Comparison of ENCODE assay signal across 18 cellular contexts in genomic region chr10:26703096-26703495, GRCh38. TPM values are rescaled to one million over a fixed set of nuclear protein-coding genes. Genes with fewer than 3 reads are reported as not detected.
A peak's percentile ranks its signal among the peaks of the same experiment; 100 is the strongest.
DNase-seq lines count a peak whose midpoint lies in the region; ATAC-seq and TF ChIP-seq lines count a peak whose summit lies in the region.
"Had no signal": no experiment of that assay in that cellular context is flagged by ENCODE, and none has a peak within 500 bp of the region (broad histone marks: within the 10 kb centered on the region; RNA-seq: fewer than 3 reads in every experiment).

No MANE protein-coding gene starts in this region.

- intact Hi-C loops in Calu3 (cut with micrococcal nuclease; ENCODE audit: unreplicated experiment): no loop called here

- no peak overlapping the region for H4K8ac ChIP-seq in mesenchymal stem cell (ENCODE audit: low read length)

- no peak overlapping the region for H2AFZ ChIP-seq in mesenchymal stem cell (ENCODE audit: low read depth, low read length)

- H2BK12ac ChIP-seq in mesenchymal stem cell (ENCODE audit: low read length in 2 of 2): no peak overlapping the region

- peaks cover 38% of the 10 kb centered on the region for H3K4me1 Mint-ChIP-seq in Calu3 (ENCODE audit: low read depth, unreplicated experiment)

- peaks cover 12% of the 10 kb centered on the region for H3K4me1 ChIP-seq in mesenchymal stem cell (ENCODE audit: control insufficient read depth, insufficient read depth, low read depth, low read length)
- no peaks in the 10 kb centered on the region for H3K4me1 ChIP-seq in effector memory CD4-positive, alpha-beta T cell (ENCODE audit: control insufficient read depth, insufficient read depth, low read length, poor library complexity, severe bottlenecking)

- peak overlapping the region; percentile 48 for H3K27ac ChIP-seq in mesenchymal stem cell (ENCODE audit: low read length, poor library complexity, severe bottlenecking)
- H3K27ac ChIP-seq in effector memory CD4-positive, alpha-beta T cell (ENCODE audit: insufficient read depth, low read length, poor library complexity, severe bottlenecking): no peak overlapping the region
- H3K27ac ChIP-seq in coronary artery: no peak overlapping the region
- H3K27ac ChIP-seq: C4-2B had no signal

- WGBS in mesenchymal stem cell: no CpG with 5 or more reads among the region's 4 CpGs

- no peak overlapping the region for H3K9ac ChIP-seq in mesenchymal stem cell (ENCODE audit: low read length)

- H2BK15ac ChIP-seq in mesenchymal stem cell (ENCODE audit: low read depth, poor library complexity, severe bottlenecking): no peak overlapping the region

- H4K91ac ChIP-seq in mesenchymal stem cell (ENCODE audit: low read length): no peak overlapping the region

- H3K4me3 Mint-ChIP-seq in Calu3 (ENCODE audit: low read depth, unreplicated experiment): peak overlapping the region; percentile 36
- H3K4me3 Mint-ChIP-seq: CD4-positive, alpha-beta T cell; HFFc6 had no signal

- H3K18ac ChIP-seq in mesenchymal stem cell (ENCODE audit: low read depth in 1 of 2, low read length in 2 of 2): no peak overlapping the region

- H3K4ac ChIP-seq in mesenchymal stem cell (ENCODE audit: low read depth in 1 of 2, low read length in 2 of 2): no peak overlapping the region

- no peak overlapping the region for H3K4me3 ChIP-seq in mesenchymal stem cell (ENCODE audit: insufficient read depth in 1 of 2, low read depth in 1 of 2, low read length in 2 of 2)
- no peak overlapping the region for H3K4me3 ChIP-seq in effector memory CD4-positive, alpha-beta T cell (ENCODE audit: insufficient read depth, low read depth, low read length, poor library complexity, severe bottlenecking)
- H3K4me3 ChIP-seq in coronary artery: no peak overlapping the region

- CTCF ChIA-PET in Calu3 (lab: Charles Lee): no interaction called here

- H3K79me1 ChIP-seq in mesenchymal stem cell (replicated peaks; ENCODE audit: low read length, poor library complexity, severe bottlenecking): peaks cover 38% of the 10 kb centered on the region

- H2BK5ac ChIP-seq in mesenchymal stem cell (ENCODE audit: low read depth, low read length, poor library complexity, severe bottlenecking): no peak overlapping the region

- H3K9me3 Mint-ChIP-seq in Calu3 (ENCODE audit: low read depth, unreplicated experiment): peaks cover 7% of the 10 kb centered on the region
- H3K9me3 Mint-ChIP-seq: CD4-positive, alpha-beta T cell; HFFc6; IgD-negative memory B cell had no signal

- ATAC-seq in HG03432 (IDR thresholded peaks at IDR 0.05; ENCODE audit: unreplicated experiment): no peak
- ATAC-seq: HCT116 had no signal

- H3K27ac Mint-ChIP-seq in Calu3 (ENCODE audit: unreplicated experiment): no peak overlapping the region
- H3K27ac Mint-ChIP-seq: CD4-positive, alpha-beta T cell; HFFc6; IgD-negative memory B cell had no signal

- H3K27me3 ChIP-seq in mesenchymal stem cell (ENCODE audit: control insufficient read depth in 1 of 2, insufficient read depth in 1 of 2, low read length in 2 of 2): no peaks in the 10 kb centered on the region
- H3K27me3 ChIP-seq in effector memory CD4-positive, alpha-beta T cell (replicated peaks; ENCODE audit: control insufficient read depth, insufficient read depth, low read length, poor library complexity, severe bottlenecking): no peaks in the 10 kb centered on the region

- H3K36me3 Mint-ChIP-seq in Calu3 (ENCODE audit: insufficient read depth, unreplicated experiment): peaks cover 9% of the 10 kb centered on the region

- DNase-seq in Calu3 (no peak), glomerular visceral epithelial cell (ENCODE audit: extremely low spot score) (peak; percentile 23), mesenchymal stem cell (no peak), HuH-7.5 (ENCODE audit: low spot score) (no peak), coronary artery (ENCODE audit: low spot score) (no peak)
- no peak for DNase-seq in effector memory CD4-positive, alpha-beta T cell
- DNase-seq: AML-193; Caco-2; CD4-positive, alpha-beta T cell; DMS79 treated with DMSO at 0.1 percent for 48 hours; GF-D8; GOT3; H7; HFFc6 had no signal

- no peak for TF ChIP-seq CTCF in Calu3 (IDR thresholded peaks at IDR 0.05; ENCODE audit: unreplicated experiment)
- TF ChIP-seq CTCF in coronary artery (IDR thresholded peaks at IDR 0.05): no peak

- no peak overlapping the region for H2AK5ac ChIP-seq in mesenchymal stem cell (ENCODE audit: low read length, severe bottlenecking)

- no peaks in the 10 kb centered on the region for H3K9me3 ChIP-seq in mesenchymal stem cell (ENCODE audit: control insufficient read depth, low read length)
- no peaks in the 10 kb centered on the region for H3K9me3 ChIP-seq in effector memory CD4-positive, alpha-beta T cell (ENCODE audit: control insufficient read depth, low read length)
- H3K9me3 ChIP-seq: Caco-2 had no signal

- H3K14ac ChIP-seq in mesenchymal stem cell (ENCODE audit: low read length in 2 of 2): no peak overlapping the region

- no peak overlapping the region for H2BK120ac ChIP-seq in mesenchymal stem cell (ENCODE audit: low read depth, low read length)

- H3K27me3 Mint-ChIP-seq in Calu3 (ENCODE audit: unreplicated experiment): no peaks in the 10 kb centered on the region
- H3K27me3 Mint-ChIP-seq: CD4-positive, alpha-beta T cell; IgD-negative memory B cell had no signal

- no TSS peak for BruUV-seq in Calu3 (replicated peaks; lab: Mats Ljungman, UMichigan)

- H3K36me3 ChIP-seq in mesenchymal stem cell (ENCODE audit: control insufficient read depth in 1 of 2, insufficient read depth in 2 of 2, low read depth in 1 of 2, low read length in 2 of 2): peaks cover 25 to 32% of the 10 kb centered on the region in 2 experiments
- peaks cover 14% of the 10 kb centered on the region for H3K36me3 ChIP-seq in effector memory CD4-positive, alpha-beta T cell (ENCODE audit: control insufficient read depth, insufficient read depth, low read length)

- no peak overlapping the region for H3K4me2 ChIP-seq in mesenchymal stem cell (ENCODE audit: low read length, poor library complexity, severe bottlenecking)

- H3K23ac ChIP-seq in mesenchymal stem cell (ENCODE audit: low read length in 2 of 2): no peak overlapping the region

RNA-seq across cellular contexts. Expression of gene PDSS1, which starts 5.6 kb away (rescaled TPM):
- 15.4 and 15.9 TPM in 2 replicates for total RNA-seq in Calu3 (2022)
- polyA plus RNA-seq in mesenchymal stem cell (2013, experiment 1 of 2): 3.6 TPM
- 4.1 TPM for polyA plus RNA-seq in mesenchymal stem cell (2013, experiment 2 of 2)
